Comparison of ENCODE assay signal across 9 cellular contexts in the genomic region with DNA sequence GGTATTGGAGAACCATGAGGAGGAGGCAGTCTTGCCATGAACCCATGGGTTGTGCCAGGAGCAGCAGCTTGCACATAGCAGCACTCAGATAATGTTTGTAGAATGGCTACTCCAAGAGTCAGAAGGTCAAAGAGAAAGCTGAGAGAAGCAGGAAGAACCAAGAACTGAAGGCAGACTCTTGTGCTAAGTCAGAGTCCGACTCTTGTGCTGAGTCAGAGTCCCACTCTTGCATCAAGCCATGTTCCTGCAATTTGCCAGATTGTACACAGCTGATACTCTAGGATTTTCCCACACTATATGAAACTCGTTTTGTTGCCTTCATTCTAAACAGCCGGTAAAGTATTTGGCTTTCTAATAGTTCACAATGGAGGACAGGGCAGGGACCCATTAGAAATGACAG. TPM values are rescaled to one million over a fixed set of nuclear protein-coding genes. Genes with fewer than 3 reads are reported as not detected.
DNase-seq lines count a peak whose midpoint lies in the region; ATAC-seq and TF ChIP-seq lines count a peak whose summit lies in the region.
"Had no signal": no experiment of that assay in that cellular context is flagged by ENCODE, and none has a peak within 500 bp of the region (broad histone marks: within the 10 kb centered on the region; RNA-seq: fewer than 3 reads in every experiment).

No MANE protein-coding gene starts in this region.

- DNase-seq in NOMO-1 treated with DMSO at 0.1 percent for 48 hours (lab: John Stamatoyannopoulos, UW; ENCODE audit: unreplicated experiment) = peak; percentile 49
- no peak for DNase-seq in NOMO-1 treated with dmso at 0.1 percent for 144 hours (lab: John Stamatoyannopoulos, UW; ENCODE audit: unreplicated experiment)
- peak; percentile 45 for DNase-seq in SW480 (ENCODE audit: low spot score)
- DNase-seq in fibroblast of villous mesenchyme (ENCODE audit: low read depth) = peak; percentile 86
- DNase-seq in stimulated activated effector memory CD8-positive, alpha-beta T cell treated with anti-CD3 and anti-CD28 coated beads, Interleukin-12 subunit alpha, Interleukin-12 subunit beta, amount 100 ng/mL, for 72 hours (ENCODE audit: low spot score in 2 of 2) = no peak
- DNase-seq in stimulated activated CD4-positive, alpha-beta T cell treated with anti-CD3 and anti-CD28 coated beads, Interleukin-15, amount 100 ng/mL, for 24 hours = no peak
- DNase-seq: dorsolateral prefrontal cortex had no signal

- H3K27ac Mint-ChIP-seq in stimulated activated effector memory CD8-positive, alpha-beta T cell treated with anti-CD3 and anti-CD28 coated beads, Interleukin-12 subunit alpha, Interleukin-12 subunit beta, amount 100 ng/mL, for 72 hours = no peak overlapping the region

- H3K4me3 ChIP-seq in fibroblast of villous mesenchyme (ENCODE audit: low read depth, low read length) (no peak overlapping the region), gastroesophageal sphincter (no peak overlapping the region)
- H3K4me3 ChIP-seq: dorsolateral prefrontal cortex had no signal

- WGBS in gastroesophageal sphincter (ENCODE audit: low coverage in 1 of 2), 2 donors = 49 to 60% methylated on average over 3 of the region's 3 CpGs

- no peaks in the 10 kb centered on the region for H3K9me3 Mint-ChIP-seq in stimulated activated effector memory CD8-positive, alpha-beta T cell treated with anti-CD3 and anti-CD28 coated beads, Interleukin-12 subunit alpha, Interleukin-12 subunit beta, amount 100 ng/mL, for 72 hours

- H3K9me3 ChIP-seq in gastroesophageal sphincter = no peaks in the 10 kb centered on the region

- TF ChIP-seq CTCF in fibroblast of villous mesenchyme (IDR thresholded peaks at IDR 0.05; ENCODE audit: insufficient read depth, low read depth, low read length) (no peak), gastroesophageal sphincter (IDR thresholded peaks at IDR 0.05) (no peak)

- peak; percentile 62 for ATAC-seq in stimulated activated effector memory CD8-positive, alpha-beta T cell treated with anti-CD3 and anti-CD28 coated beads, Interleukin-12 subunit alpha, Interleukin-12 subunit beta, amount 100 ng/mL, for 72 hours
- no peak for ATAC-seq in HG03095 (IDR thresholded peaks at IDR 0.05; ENCODE audit: unreplicated experiment)
- ATAC-seq in gastroesophageal sphincter = no peak

- H3K4me1 Mint-ChIP-seq in stimulated activated effector memory CD8-positive, alpha-beta T cell treated with anti-CD3 and anti-CD28 coated beads, Interleukin-12 subunit alpha, Interleukin-12 subunit beta, amount 100 ng/mL, for 72 hours = peaks cover 22% of the 10 kb centered on the region

- no peak overlapping the region for H3K4me3 Mint-ChIP-seq in stimulated activated effector memory CD8-positive, alpha-beta T cell treated with anti-CD3 and anti-CD28 coated beads, Interleukin-12 subunit alpha, Interleukin-12 subunit beta, amount 100 ng/mL, for 72 hours

- H3K36me3 Mint-ChIP-seq in stimulated activated effector memory CD8-positive, alpha-beta T cell treated with anti-CD3 and anti-CD28 coated beads, Interleukin-12 subunit alpha, Interleukin-12 subunit beta, amount 100 ng/mL, for 72 hours = no peaks in the 10 kb centered on the region

- no peaks in the 10 kb centered on the region for H3K27me3 ChIP-seq in gastroesophageal sphincter
- H3K27me3 ChIP-seq: dorsolateral prefrontal cortex had no signal

- no peak overlapping the region for H3K27ac ChIP-seq in gastroesophageal sphincter
- H3K27ac ChIP-seq: dorsolateral prefrontal cortex had no signal

- no peak for TF ChIP-seq POLR2A in gastroesophageal sphincter (IDR thresholded peaks at IDR 0.05)

- H3K36me3 ChIP-seq in gastroesophageal sphincter = no peaks in the 10 kb centered on the region

- no peak for TF ChIP-seq EP300 in gastroesophageal sphincter (IDR thresholded peaks at IDR 0.05)

- H3K4me1 ChIP-seq in gastroesophageal sphincter = no peaks in the 10 kb centered on the region

RNA-seq across cellular contexts. Expression of a gene that starts 26.2 kb away (rescaled TPM):
- total RNA-seq in fibroblast of villous mesenchyme = 334 and 336 TPM in 2 replicates
- 100 to 1,000 TPM; 201 to 367 (median 267) TPM for total RNA-seq in gastroesophageal sphincter

RNA-seq across cellular contexts. Expression of a gene that starts 58.4 kb away (rescaled TPM):
- total RNA-seq in fibroblast of villous mesenchyme (126 and 160 TPM in 2 replicates), gastroesophageal sphincter (100 to 1,000 TPM; 108 to 163 (median 127) TPM)

Comparison
In these comparisons a context has a peak if more than half of its experiments do, and no peak if none do; other contexts are left out.
1. DNase-seq: peak in NOMO-1 treated with DMSO at 0.1 percent for 48 hours (single experiment), SW480 (single experiment) and fibroblast of villous mesenchyme (single experiment); none in NOMO-1 treated with dmso at 0.1 percent for 144 hours (single experiment), stimulated activated effector memory CD8-positive, alpha-beta T cell treated with anti-CD3 and anti-CD28 coated beads, Interleukin-12 subunit alpha, Interleukin-12 subunit beta, amount 100 ng/mL, for 72 hours (0 of 2) and stimulated activated CD4-positive, alpha-beta T cell treated with anti-CD3 and anti-CD28 coated beads, Interleukin-15, amount 100 ng/mL, for 24 hours (single experiment).